Comparison of ENCODE assay signal across 16 cellular contexts in the genomic region with DNA sequence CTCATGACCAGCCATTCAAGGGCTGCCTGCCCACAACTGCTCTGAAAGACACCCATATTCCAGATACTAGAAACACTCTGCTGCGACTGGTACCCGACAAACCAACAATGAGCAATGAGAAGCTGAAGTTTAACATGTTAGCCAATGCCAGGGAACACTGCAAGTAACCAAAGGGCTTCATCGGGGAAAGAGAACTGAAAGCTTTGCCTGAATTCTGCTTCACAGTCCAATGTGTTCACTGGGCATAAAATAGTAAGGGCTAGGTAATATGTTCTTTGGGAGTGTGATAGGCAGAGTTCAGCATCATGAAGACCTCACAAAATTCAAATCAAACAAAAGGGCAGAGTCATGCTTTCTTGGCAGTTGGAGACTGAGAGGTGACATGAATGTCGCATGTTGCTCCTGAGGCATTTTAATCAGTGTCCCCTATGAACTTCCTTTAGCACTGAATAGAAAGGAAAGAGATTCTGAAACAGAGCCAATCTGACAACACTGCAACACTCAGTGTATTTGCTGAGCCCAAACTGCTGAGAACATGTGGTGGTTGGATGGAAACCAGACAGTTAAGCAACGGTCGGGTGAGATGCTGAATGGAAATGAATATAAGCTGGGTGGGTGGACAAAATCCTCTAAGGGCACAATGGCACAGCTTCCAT.
DNase-seq lines count a peak whose midpoint lies in the region; ATAC-seq, FAIRE-seq and TF ChIP-seq lines count a peak whose summit lies in the region.
"Had no signal": no experiment of that assay in that cellular context is flagged by ENCODE, and none has a peak within 500 bp of the region (broad histone marks: within the 10 kb centered on the region; RNA-seq: fewer than 3 reads in every experiment).

No MANE protein-coding gene starts in this region.

- no peak for ATAC-seq in esophagus mucosa
- no peak for ATAC-seq in GM21786 (IDR thresholded peaks at IDR 0.05; ENCODE audit: unreplicated experiment)
- no peak for ATAC-seq in HG02840 (IDR thresholded peaks at IDR 0.05; ENCODE audit: low FRiP score, unreplicated experiment)
- ATAC-seq: GM12878 had no signal

- peak overlapping the region; percentile 52 to 54 for H3K4ac ChIP-seq in mesenchymal stem cell (ENCODE audit: low read depth in 1 of 2, low read length in 2 of 2)

- H3K36me3 ChIP-seq in BLaER1 (0 out of 2 replicates have a peak, but pooled peaks cover 3% of the 10 kb centered on the region), endothelial cell of umbilical vein (ENCODE audit: control insufficient read depth in 2 of 2, extremely low read depth in 1 of 2, insufficient read depth in 2 of 2, low read length in 2 of 2) (no peaks in the 10 kb centered on the region), mesenchymal stem cell (ENCODE audit: control insufficient read depth in 1 of 2, insufficient read depth in 2 of 2, low read depth in 1 of 2, low read length in 2 of 2) (no peaks in the 10 kb centered on the region)
- H3K36me3 ChIP-seq: cardiac muscle cell, neutrophil, SJSA1 had no signal

- H4K8ac ChIP-seq in mesenchymal stem cell (ENCODE audit: low read length), result peak overlapping the region; percentile 61

- peak overlapping the region; percentile 84 for H4K91ac ChIP-seq in mesenchymal stem cell (ENCODE audit: low read length)

- no peak for TF ChIP-seq POLR2A in endothelial cell of umbilical vein (IDR thresholded peaks at IDR 0.05; ENCODE audit: low read depth, low read length)

- POLR2A ChIA-PET in endothelial cell of umbilical vein (lab: Charles Lee), result no interaction called here

- H3K79me2 ChIP-seq in endothelial cell of umbilical vein (ENCODE audit: control insufficient read depth, insufficient read depth, low read length), result no peaks in the 10 kb centered on the region

- no peak overlapping the region for H3K14ac ChIP-seq in mesenchymal stem cell (ENCODE audit: low read length in 2 of 2)

- H2BK15ac ChIP-seq in mesenchymal stem cell (ENCODE audit: low read depth, poor library complexity, severe bottlenecking), result no peak overlapping the region

- FAIRE-seq in endothelial cell of umbilical vein (lab: Jason Lieb, UNC), result peak; percentile 33
- FAIRE-seq: GM12878, GM19239, keratinocyte had no signal

- CTCF ChIA-PET in endothelial cell of umbilical vein (lab: Charles Lee), result interaction anchor here (1.0 kb wide), 1 partner anchor 46 kb away, joined by 5 read pairs; no protein-coding TSS in a partner anchor

- BruUV-seq in endothelial cell of umbilical vein (replicated peaks; lab: Mats Ljungman, UMichigan), result no TSS peak

- intact Hi-C loops in endothelial cell of umbilical vein (cut with micrococcal nuclease), result no loop called here

- peaks cover 12% of the 10 kb centered on the region for H3K79me1 ChIP-seq in mesenchymal stem cell (replicated peaks; ENCODE audit: low read length, poor library complexity, severe bottlenecking)

- dilution Hi-C loops in endothelial cell of umbilical vein (cut with MboI; ENCODE audit: extremely low pct_ligation_motif_present, low sequenced_read_pairs), result no loop called here

- H2AK5ac ChIP-seq in mesenchymal stem cell (ENCODE audit: low read length, severe bottlenecking), result peak overlapping the region; percentile 95

- H2BK12ac ChIP-seq in mesenchymal stem cell (ENCODE audit: low read length in 2 of 2), result peak overlapping the region; percentile 70 to 96

- H3K9me3 ChIP-seq in BLaER1 (no peaks in the 10 kb centered on the region; the same call in 1 of the 2 replicates), endothelial cell of umbilical vein (replicated peaks; ENCODE audit: control insufficient read depth, insufficient read depth, low read length) (no peaks in the 10 kb centered on the region), mesenchymal stem cell (ENCODE audit: control insufficient read depth, low read length) (no peaks in the 10 kb centered on the region)
- H3K9me3 ChIP-seq: neutrophil, SJSA1 had no signal

- H2AFZ ChIP-seq in endothelial cell of umbilical vein (ENCODE audit: low read depth, low read length), result peak overlapping the region; percentile 56
- no peak overlapping the region for H2AFZ ChIP-seq in mesenchymal stem cell (ENCODE audit: low read depth, low read length)

- H3K27me3 ChIP-seq in BLaER1 (no peaks in the 10 kb centered on the region), endothelial cell of umbilical vein (ENCODE audit: control insufficient read depth in 2 of 2, insufficient read depth in 2 of 2, low read length in 2 of 2) (no peaks in the 10 kb centered on the region), mesenchymal stem cell (ENCODE audit: control insufficient read depth in 1 of 2, insufficient read depth in 1 of 2, low read length in 2 of 2) (peaks cover 0 to 59% of the 10 kb centered on the region in 2 experiments)
- H3K27me3 ChIP-seq: cardiac muscle cell, SJSA1 had no signal

- no peak overlapping the region for H3K23ac ChIP-seq in mesenchymal stem cell (ENCODE audit: low read length in 2 of 2)

- no peaks in the 10 kb centered on the region for H4K20me1 ChIP-seq in BLaER1
- H4K20me1 ChIP-seq in endothelial cell of umbilical vein (replicated peaks; ENCODE audit: control insufficient read depth, extremely low read depth, insufficient read depth, low read length), result no peaks in the 10 kb centered on the region

- H3K18ac ChIP-seq in mesenchymal stem cell (ENCODE audit: low read depth in 1 of 2, low read length in 2 of 2), result peak overlapping the region; percentile 65

- H3K4me3 ChIP-seq in BLaER1 (no peak overlapping the region), LNCaP clone FGC (ENCODE audit: low read depth, low read length) (no peak overlapping the region), endothelial cell of umbilical vein (replicated peaks in 1 of 3; ENCODE audit: insufficient read depth in 1 of 3, low read depth in 1 of 3, low read length in 3 of 3) (no peak overlapping the region), mesenchymal stem cell (ENCODE audit: insufficient read depth in 1 of 2, low read depth in 1 of 2, low read length in 2 of 2) (no peak overlapping the region)
- H3K4me3 ChIP-seq: cardiac muscle cell, GM12878, SJSA1 had no signal

- H3K9me1 ChIP-seq in endothelial cell of umbilical vein (replicated peaks; ENCODE audit: control insufficient read depth, extremely low read depth, insufficient read depth, low read length), result no peaks in the 10 kb centered on the region

- TF ChIP-seq CTCF in LNCaP clone FGC (IDR thresholded peaks at IDR 0.05; ENCODE audit: control insufficient read depth, extremely low read depth, insufficient read depth) (no peak), endothelial cell of umbilical vein (IDR thresholded peaks at IDR 0.05; ENCODE audit: extremely low read depth in 1 of 2, insufficient read depth in 1 of 2, low read depth in 1 of 2, low read length in 2 of 2) (no peak)

- H3K4me2 ChIP-seq in BLaER1 (peak overlapping the region; percentile 39), endothelial cell of umbilical vein (ENCODE audit: insufficient read depth, low read length) (peak overlapping the region; percentile 14), mesenchymal stem cell (ENCODE audit: low read length, poor library complexity, severe bottlenecking) (no peak overlapping the region)

- H3K9ac ChIP-seq in BLaER1 (no peak overlapping the region), endothelial cell of umbilical vein (replicated peaks; ENCODE audit: extremely low read depth, insufficient read depth, low read length) (no peak overlapping the region), mesenchymal stem cell (ENCODE audit: low read length) (no peak overlapping the region)

- H3K4me1 ChIP-seq in BLaER1 (peaks cover 83% of the 10 kb centered on the region), endothelial cell of umbilical vein (ENCODE audit: control insufficient read depth, extremely low read depth, insufficient read depth, low read length) (peaks cover 34% of the 10 kb centered on the region), mesenchymal stem cell (ENCODE audit: control insufficient read depth, insufficient read depth, low read depth, low read length) (peaks cover 12% of the 10 kb centered on the region)

- DNase-seq in LNCaP clone FGC (ENCODE audit: low read depth) (peak; percentile 95), endothelial cell of umbilical vein (ENCODE audit: low read depth, low spot score) (peak; percentile 44), mesenchymal stem cell (no peak), T1000 (lab: John Stamatoyannopoulos, UW) (no peak)
- DNase-seq: H7, NCI-H146 had no signal

- H3K27ac ChIP-seq in BLaER1 (0 out of 2 replicates have a peak overlapping the region, but pooled peaks have one; percentile 5), endothelial cell of umbilical vein (ENCODE audit: insufficient read depth, low read depth, low read length) (no peak overlapping the region), mesenchymal stem cell (ENCODE audit: low read length, poor library complexity, severe bottlenecking) (peak overlapping the region; percentile 35)
- H3K27ac ChIP-seq: cardiac muscle cell, neutrophil, SJSA1 had no signal

- no peak overlapping the region for H2BK5ac ChIP-seq in mesenchymal stem cell (ENCODE audit: low read depth, low read length, poor library complexity, severe bottlenecking)

- H2BK120ac ChIP-seq in mesenchymal stem cell (ENCODE audit: low read depth, low read length), result peak overlapping the region; percentile 71

- 94% methylated on average over 5 of the region's 6 CpGs for WGBS in mesenchymal stem cell

TF ChIP-seq in endothelial cell of umbilical vein, 7 proteins besides CTCF, POLR2A, EP300 and RAD21:
- TF ChIP-seq EZH2 (IDR thresholded peaks at IDR 0.05; ENCODE audit: borderline replicate concordance, low read depth, low read length, severe bottlenecking) (no peak), FOS (IDR thresholded peaks at IDR 0.05; ENCODE audit: borderline replicate concordance, insufficient read depth, low read length) (no peak), JUN (IDR thresholded peaks at IDR 0.05; ENCODE audit: borderline replicate concordance, insufficient read depth, insufficient read length, low read depth) (no peak), MYC (IDR thresholded peaks at IDR 0.05; ENCODE audit: low read depth, low read length) (no peak), GATA2 (IDR thresholded peaks at IDR 0.05; ENCODE audit: insufficient read depth, insufficient read length, low read depth, low read length) (no peak), POLR2AphosphoS5 (IDR thresholded peaks at IDR 0.05; ENCODE audit: insufficient read depth, low read depth, low read length) (no peak)
- TF ChIP-seq, protein P1, sequence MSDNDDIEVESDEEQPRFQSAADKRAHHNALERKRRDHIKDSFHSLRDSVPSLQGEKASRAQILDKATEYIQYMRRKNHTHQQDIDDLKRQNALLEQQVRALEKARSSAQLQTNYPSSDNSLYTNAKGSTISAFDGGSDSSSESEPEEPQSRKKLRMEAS (IDR thresholded peaks at IDR 0.05; ENCODE audit: insufficient read depth, insufficient read length), result no peak
TF ChIP-seq in endothelial cell of umbilical vein: peak in this region for 0.

Comparison
In these comparisons a context has a peak if more than half of its experiments do, and no peak if none do; other contexts are left out.
1. DNase-seq: peak in LNCaP clone FGC (single experiment) and endothelial cell of umbilical vein (single experiment); none in mesenchymal stem cell (single experiment) and T1000 (single experiment).